In genomic region chr2:54067851-54068375, GRCh38 we compare ENCODE assay signal across 2 cellular contexts.
TF ChIP-seq lines count a peak whose summit lies in the region.

No MANE protein-coding gene starts in this region.

TF ChIP-seq in IMR-90, 13 proteins besides CTCF, POLR2A, EP300 and RAD21:
- TF ChIP-seq SMC3 (IDR thresholded peaks at IDR 0.05; ENCODE audit: low read depth, low read length) (no peak), FOS (IDR thresholded peaks at IDR 0.05; ENCODE audit: low read depth, low read length) (0 out of 2 replicates have a peak, but pooled peaks have one; percentile 47)

TF ChIP-seq in K562, 482 proteins besides CTCF, POLR2A, EP300 and RAD21:
- peak; percentile 61 for TF ChIP-seq FOSL1 (tag; conservative IDR thresholded peaks at IDR 0.05)
- TF ChIP-seq NFE2 (IDR thresholded peaks at IDR 0.05; ENCODE audit: low read depth): 0 out of 2 replicates have a peak, but pooled peaks have one; percentile 14
- peak; percentile 79 for TF ChIP-seq PRDM10 (IDR thresholded peaks at IDR 0.05; ENCODE audit: partially characterized antibody)
- no peak for TF ChIP-seq NR1H2 (CRISPR knock-in tag; IDR thresholded peaks at IDR 0.05)
- peak; percentile 17; the same call in 1 of the 2 replicates for TF ChIP-seq JUND (IDR thresholded peaks at IDR 0.05; ENCODE audit: borderline replicate concordance, low read depth, low read length)
- peak; percentile 33; the same call in 1 of the 3 replicates for TF ChIP-seq JUND (tag; IDR thresholded peaks at IDR 0.05; ENCODE audit: borderline replicate concordance, low read depth, low read length)
- peak; percentile 63 for TF ChIP-seq ATF3 (IDR thresholded peaks at IDR 0.05)
- no peak for TF ChIP-seq ATF3 (CRISPR knock-in tag; conservative IDR thresholded peaks at IDR 0.05)
- no peak for TF ChIP-seq BACH1 (tag; IDR thresholded peaks at IDR 0.05)
